Comparison of ENCODE assay signal across 8 cellular contexts in the genomic region with DNA sequence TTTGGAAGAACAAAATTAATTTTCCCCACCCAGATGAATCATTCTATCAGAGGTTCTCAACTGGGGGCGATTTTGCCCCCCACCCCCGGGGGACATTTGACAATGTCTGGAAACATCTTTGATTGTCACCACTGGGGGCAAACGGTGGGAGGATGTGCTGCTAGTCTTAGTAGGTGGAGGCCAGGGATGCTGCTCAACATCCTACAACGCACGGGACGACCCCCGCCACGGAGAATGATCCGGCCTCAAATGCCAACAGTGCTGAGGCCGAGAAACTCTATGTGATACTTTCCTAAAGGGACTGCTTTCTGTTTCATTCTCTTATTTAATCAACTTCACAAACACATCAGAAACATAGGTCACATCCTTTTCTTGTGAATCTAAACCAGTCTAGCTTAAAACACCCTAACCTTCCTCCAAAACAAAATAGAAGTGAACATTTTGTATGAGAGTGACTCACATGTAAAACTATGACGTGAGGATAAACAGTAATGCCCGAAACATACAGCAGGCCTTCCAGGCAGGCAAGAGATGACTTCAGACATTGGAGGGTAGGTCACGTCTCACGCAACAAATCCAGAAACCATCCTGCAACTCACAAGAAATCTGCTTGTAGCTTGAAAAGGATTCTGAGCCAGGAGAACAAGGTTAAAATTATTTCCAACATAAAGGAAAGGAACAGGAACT. TPM values are rescaled to one million over a fixed set of nuclear protein-coding genes. Genes with fewer than 3 reads are reported as not detected.
A peak's percentile ranks its signal among the peaks of the same experiment; 100 is the strongest.
DNase-seq lines count a peak whose midpoint lies in the region; ATAC-seq and TF ChIP-seq lines count a peak whose summit lies in the region.

No MANE protein-coding gene starts in this region.

- H3K27me3 ChIP-seq in esophagus muscularis mucosa = no peaks in the 10 kb centered on the region

- peak overlapping the region; percentile 40 to 66 (median 49) for H3K27ac ChIP-seq in esophagus muscularis mucosa (replicated peaks in 1 of 4)

- peaks cover 12% of the 10 kb centered on the region for H3K9me3 Mint-ChIP-seq in activated CD4-positive, alpha-beta T cell treated with anti-CD3 and anti-CD28 coated beads, Interleukin-2, amount 10 ng/mL, durations not matched to agents 7 days and 5 days

- 73% methylated on average over 14 of the region's 14 CpGs for WGBS in esophagus muscularis mucosa

- H3K27me3 Mint-ChIP-seq in activated CD4-positive, alpha-beta T cell treated with anti-CD3 and anti-CD28 coated beads, Interleukin-2, amount 10 ng/mL, durations not matched to agents 7 days and 5 days = no peaks in the 10 kb centered on the region

- CTCF ChIA-PET in GM10248 (lab: Yijun Ruan, JAX) = interaction anchor here (1.1 to 1.5 kb wide), 2 partner anchors 10 to 63 kb away, joined by 3 to 4 read pairs; no protein-coding TSS in a partner anchor
- CTCF ChIA-PET in activated CD4-positive, alpha-beta T cell treated with anti-CD3 and anti-CD28 coated beads, Interleukin-2, amount 10 ng/mL, durations not matched to agents 7 days and 5 days (lab: Charles Lee) = interaction anchor here (0.6 to 1.9 kb wide), 2 partner anchors 17 to 1194 kb away, joined by 3 to 4 read pairs; no protein-coding TSS in a partner anchor

- no peak overlapping the region for H3K4me3 ChIP-seq in esophagus muscularis mucosa

- POLR2A ChIA-PET in GM10248 (lab: Yijun Ruan, JAX) = no interaction called here
- POLR2A ChIA-PET in activated CD4-positive, alpha-beta T cell treated with anti-CD3 and anti-CD28 coated beads, Interleukin-2, amount 10 ng/mL, durations not matched to agents 7 days and 5 days (lab: Charles Lee) = interaction anchor here (0.6 kb wide), 1 partner anchor 37 kb away, joined by 3 read pairs; no protein-coding TSS in a partner anchor

- TF ChIP-seq CTCF in GM10248 (IDR thresholded peaks at IDR 0.05; ENCODE audit: control extremely low read depth, extremely low read depth, low read depth, missing control alignments) = no peak
- no peak for TF ChIP-seq CTCF in esophagus muscularis mucosa (IDR thresholded peaks at IDR 0.05)

- H3K36me3 Mint-ChIP-seq in activated CD4-positive, alpha-beta T cell treated with anti-CD3 and anti-CD28 coated beads, Interleukin-2, amount 10 ng/mL, durations not matched to agents 7 days and 5 days (ENCODE audit: low read depth) = peaks cover 13% of the 10 kb centered on the region

- peak overlapping the region; percentile 81 for H3K4me3 Mint-ChIP-seq in activated CD4-positive, alpha-beta T cell treated with anti-CD3 and anti-CD28 coated beads, Interleukin-2, amount 10 ng/mL, durations not matched to agents 7 days and 5 days

- peak; percentile 34 for DNase-seq in GM10248 (ENCODE audit: extremely low spot score)
- DNase-seq in activated CD4-positive, alpha-beta T cell treated with anti-CD3 and anti-CD28 coated beads, Interleukin-2, amount 10 ng/mL, durations not matched to agents 7 days and 5 days = peak; percentile 49
- no peak for DNase-seq in esophagus muscularis mucosa (ENCODE audit: extremely low spot score)
- peak; percentile 50 to 63 (median 52) for DNase-seq in stimulated activated CD4-positive, alpha-beta T cell treated with anti-CD3 and anti-CD28 coated beads, TNF-alpha, amount 100 ng/mL, for 48 hours (ENCODE audit: low read depth in 3 of 3)
- no peak for DNase-seq in GF-D8 (lab: John Stamatoyannopoulos, UW)

- peak overlapping the region; percentile 100 for H3K27ac Mint-ChIP-seq in activated CD4-positive, alpha-beta T cell treated with anti-CD3 and anti-CD28 coated beads, Interleukin-2, amount 10 ng/mL, durations not matched to agents 7 days and 5 days

- peaks cover 0 to 32% (median 20%) of the 10 kb centered on the region in 4 donors for H3K4me1 ChIP-seq in esophagus muscularis mucosa

- intact Hi-C loops in esophagus muscularis mucosa (cut with DNase I) = no loop called here

- TF ChIP-seq EP300 in esophagus muscularis mucosa (IDR thresholded peaks at IDR 0.05) = no peak

- ATAC-seq in GM18861 (IDR thresholded peaks at IDR 0.05; ENCODE audit: unreplicated experiment) (no peak), GM19328 (IDR thresholded peaks at IDR 0.05; ENCODE audit: unreplicated experiment) (no peak), HG03342 (IDR thresholded peaks at IDR 0.05; ENCODE audit: unreplicated experiment) (no peak)

- peaks cover 48% of the 10 kb centered on the region for H3K4me1 Mint-ChIP-seq in activated CD4-positive, alpha-beta T cell treated with anti-CD3 and anti-CD28 coated beads, Interleukin-2, amount 10 ng/mL, durations not matched to agents 7 days and 5 days

- H3K9me3 ChIP-seq in esophagus muscularis mucosa = no peaks in the 10 kb centered on the region

- no peaks in the 10 kb centered on the region for H3K36me3 ChIP-seq in esophagus muscularis mucosa

- no peak for TF ChIP-seq POLR2A in esophagus muscularis mucosa (IDR thresholded peaks at IDR 0.05; ENCODE audit: low read depth)

RNA-seq across cellular contexts. Expression of a gene that starts 37.2 kb away (rescaled TPM):
- 10 to 100 TPM; 15.2 to 19.7 TPM for total RNA-seq in activated CD4-positive, alpha-beta T cell treated with anti-CD3 and anti-CD28 coated beads, Interleukin-2, amount 10 ng/mL, durations not matched to agents 7 days and 5 days
- 100 to 1,000 TPM in 1 of 4 donors, 10 to 100 TPM in 3; 31.1 to 175 (median 63.8) TPM for total RNA-seq in esophagus muscularis mucosa

Comparison
In these comparisons a context has a peak if more than half of its experiments do, and no peak if none do; other contexts are left out.
1. DNase-seq: peak in GM10248 (single experiment), activated CD4-positive, alpha-beta T cell treated with anti-CD3 and anti-CD28 coated beads, Interleukin-2, amount 10 ng/mL, durations not matched to agents 7 days and 5 days (single experiment) and stimulated activated CD4-positive, alpha-beta T cell treated with anti-CD3 and anti-CD28 coated beads, TNF-alpha, amount 100 ng/mL, for 48 hours (3 of 3); none in esophagus muscularis mucosa (single experiment) and GF-D8 (single experiment).